10 cellular contexts compared by ENCODE assay signal in the genomic region with DNA sequence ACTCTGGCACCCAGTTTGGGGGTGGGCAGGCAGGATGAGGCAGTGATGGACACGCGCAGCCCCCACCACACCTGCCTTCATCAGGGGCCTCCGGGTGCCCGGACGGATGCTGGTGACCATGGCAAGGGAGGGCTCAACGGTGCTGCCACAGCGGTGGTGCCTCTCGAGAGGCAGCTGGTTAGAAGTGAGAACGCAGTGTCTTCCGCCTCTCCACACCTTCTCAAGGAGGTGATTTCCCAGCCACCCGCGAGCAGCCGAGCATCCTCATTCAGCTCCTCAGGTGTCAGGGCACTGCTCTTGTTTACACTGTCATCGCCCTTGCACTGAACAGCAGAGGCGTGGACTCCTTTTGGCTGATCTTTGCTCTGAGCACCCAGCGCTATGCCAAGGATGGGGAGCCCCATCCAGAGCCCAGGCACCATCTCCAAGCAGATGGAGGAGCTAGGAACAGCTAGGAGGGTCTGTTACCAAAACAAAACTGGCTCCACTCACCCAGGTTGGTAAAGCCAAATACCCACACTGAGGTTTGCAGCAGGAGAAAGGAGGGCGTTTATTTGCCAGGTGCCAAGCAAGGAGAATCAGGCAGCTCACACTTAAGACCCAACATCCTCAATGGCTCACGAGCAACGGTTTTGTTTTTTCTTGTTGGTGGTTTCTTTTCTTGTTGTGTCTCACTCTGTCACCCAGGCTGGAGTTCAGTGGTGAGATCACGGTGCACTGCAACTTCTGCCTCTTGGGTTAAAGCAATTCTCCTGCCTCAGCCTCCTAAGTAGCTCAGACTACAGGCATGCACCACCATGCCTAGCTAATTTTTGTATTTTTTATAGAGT.
A peak's percentile ranks its signal among the peaks of the same experiment; 100 is the strongest.
DNase-seq lines count a peak whose midpoint lies in the region; FAIRE-seq lines count a peak whose summit lies in the region.
"Had no signal": no experiment of that assay in that cellular context is flagged by ENCODE, and none has a peak within 500 bp of the region (broad histone marks: within the 10 kb centered on the region; RNA-seq: fewer than 3 reads in every experiment).

No MANE protein-coding gene starts in this region.

- peak; percentile 59 for FAIRE-seq in GM18507 (lab: Jason Lieb, UNC)

- H3K27ac Mint-ChIP-seq in activated CD4-positive, alpha-beta memory T cell treated with anti-CD3 and anti-CD28 coated beads for 36 hours, result peak overlapping the region; percentile 84

- peak; percentile 30 for DNase-seq in GM18507 (ENCODE audit: extremely low spot score, insufficient read length, low read depth)
- DNase-seq in activated CD4-positive, alpha-beta memory T cell treated with anti-CD3 and anti-CD28 coated beads for 36 hours, result peak; percentile 86
- peak; percentile 13 for DNase-seq in activated naive CD8-positive, alpha-beta T cell treated with anti-CD3 and anti-CD28 coated beads, Interleukin-2, amount 50 U/mL, for 16 hours (ENCODE audit: low read depth, low spot score)
- peak in 2 of 3 donors; percentile 18 to 32 for DNase-seq in stimulated activated CD4-positive, alpha-beta T cell treated with anti-CD3 and anti-CD28 coated beads, TNF-alpha, amount 100 ng/mL, for 48 hours (ENCODE audit: low read depth in 3 of 3)
- no peak for DNase-seq in NCI-H146 (lab: John Stamatoyannopoulos, UW)
- DNase-seq in mucosa of gallbladder (ENCODE audit: low spot score), result no peak
- DNase-seq in NCI-H524 (lab: John Stamatoyannopoulos, UW), result no peak
- no peak for DNase-seq in midbrain (lab: John Stamatoyannopoulos, UW)
- DNase-seq: adrenal gland, AML-193 had no signal

- intact Hi-C loops in activated CD4-positive, alpha-beta memory T cell treated with anti-CD3 and anti-CD28 coated beads for 36 hours (cut with micrococcal nuclease), result loop anchor here (1.0 to 2.0 kb wide), 2 partner anchors 59 to 98 kb away; no protein-coding TSS in a partner anchor

- peaks cover 24% of the 10 kb centered on the region for H3K4me1 Mint-ChIP-seq in activated CD4-positive, alpha-beta memory T cell treated with anti-CD3 and anti-CD28 coated beads for 36 hours (ENCODE audit: low read depth)

- no peaks in the 10 kb centered on the region for H3K9me3 Mint-ChIP-seq in activated CD4-positive, alpha-beta memory T cell treated with anti-CD3 and anti-CD28 coated beads for 36 hours

- CTCF ChIA-PET in activated CD4-positive, alpha-beta memory T cell treated with anti-CD3 and anti-CD28 coated beads for 36 hours (lab: Charles Lee), result interaction anchor here (1.3 to 2.5 kb wide), 4 partner anchors 11 to 241 kb away, joined by 4 to 18 read pairs (median 4); no protein-coding TSS in a partner anchor

- POLR2A ChIA-PET in activated CD4-positive, alpha-beta memory T cell treated with anti-CD3 and anti-CD28 coated beads for 36 hours (lab: Charles Lee), result interaction anchor here (0.6 to 1.4 kb wide), 2 partner anchors 174 to 1179 kb away, joined by 3 to 12 read pairs; a partner anchor contains a TSS

- no peaks in the 10 kb centered on the region for H3K36me3 Mint-ChIP-seq in activated CD4-positive, alpha-beta memory T cell treated with anti-CD3 and anti-CD28 coated beads for 36 hours

- H3K4me3 Mint-ChIP-seq in activated CD4-positive, alpha-beta memory T cell treated with anti-CD3 and anti-CD28 coated beads for 36 hours, result peak overlapping the region; percentile 44

- H3K27me3 Mint-ChIP-seq in activated CD4-positive, alpha-beta memory T cell treated with anti-CD3 and anti-CD28 coated beads for 36 hours, result no peaks in the 10 kb centered on the region

Comparison
In these comparisons a context has a peak if more than half of its experiments do, and no peak if none do; other contexts are left out.
1. DNase-seq: peak in GM18507 (single experiment), activated CD4-positive, alpha-beta memory T cell treated with anti-CD3 and anti-CD28 coated beads for 36 hours (single experiment), activated naive CD8-positive, alpha-beta T cell treated with anti-CD3 and anti-CD28 coated beads, Interleukin-2, amount 50 U/mL, for 16 hours (single experiment) and stimulated activated CD4-positive, alpha-beta T cell treated with anti-CD3 and anti-CD28 coated beads, TNF-alpha, amount 100 ng/mL, for 48 hours (2 of 3); none in NCI-H146 (single experiment), mucosa of gallbladder (single experiment), NCI-H524 (0 of 2) and midbrain (single experiment).